Comparison of ENCODE assay signal across 20 cellular contexts in genomic region chr1:28288487-28288886, GRCh38.
"Had no signal": no experiment of that assay in that cellular context is flagged by ENCODE, and none has a peak within 500 bp of the region (broad histone marks: within the 10 kb centered on the region; RNA-seq: fewer than 3 reads in every experiment).

No MANE protein-coding gene starts in this region.

- H3K4me1 ChIP-seq: ascending aorta, tibial nerve, uterus had no signal

- H3K4me3 Mint-ChIP-seq: activated CD8-positive, alpha-beta T cell treated with anti-CD3 and anti-CD28 coated beads, Interleukin-2, amount 10 ng/mL, durations not matched to agents 7 days and 5 days; activated naive CD4-positive, alpha-beta T cell treated with anti-CD3 and anti-CD28 coated beads, Interleukin-2, amount 50 U/mL, for 24 hours; activated T-helper 1 cell treated with anti-CD3 and anti-CD28 coated beads, Interleukin-12 subunit alpha, Interleukin-12 subunit beta, Interleukin-2, Interleukin-4 antibody, amounts not matched to agents 30 ng/mL and 10 ng/mL and 1 ng/mL, durations not matched to agents 14 hours and 24 hours and 36 hours; memory B cell; stimulated activated effector memory CD8-positive, alpha-beta T cell treated with anti-CD3 and anti-CD28 coated beads, Interleukin-12 subunit alpha, Interleukin-12 subunit beta, amount 100 ng/mL, for 72 hours; stimulated activated naive CD8-positive, alpha-beta T cell treated with anti-CD3 and anti-CD28 coated beads, Interleukin-15, amount 100 ng/mL, for 72 hours had no signal

- H3K27ac Mint-ChIP-seq: activated CD8-positive, alpha-beta T cell treated with anti-CD3 and anti-CD28 coated beads, Interleukin-2, amount 10 ng/mL, durations not matched to agents 7 days and 5 days; activated naive CD4-positive, alpha-beta T cell treated with anti-CD3 and anti-CD28 coated beads, Interleukin-2, amount 50 U/mL, for 24 hours; activated T-helper 1 cell treated with anti-CD3 and anti-CD28 coated beads, Interleukin-12 subunit alpha, Interleukin-12 subunit beta, Interleukin-2, Interleukin-4 antibody, amounts not matched to agents 30 ng/mL and 10 ng/mL and 1 ng/mL, durations not matched to agents 14 hours and 24 hours and 36 hours; memory B cell; stimulated activated effector memory CD8-positive, alpha-beta T cell treated with anti-CD3 and anti-CD28 coated beads, Interleukin-12 subunit alpha, Interleukin-12 subunit beta, amount 100 ng/mL, for 72 hours had no signal

- H3K36me3 Mint-ChIP-seq: activated naive CD4-positive, alpha-beta T cell treated with anti-CD3 and anti-CD28 coated beads, Interleukin-2, amount 50 U/mL, for 24 hours; memory B cell; stimulated activated effector memory CD8-positive, alpha-beta T cell treated with anti-CD3 and anti-CD28 coated beads, Interleukin-12 subunit alpha, Interleukin-12 subunit beta, amount 100 ng/mL, for 72 hours had no signal

- H3K9me3 Mint-ChIP-seq: activated naive CD4-positive, alpha-beta T cell treated with anti-CD3 and anti-CD28 coated beads, Interleukin-2, amount 50 U/mL, for 24 hours; activated T-helper 1 cell treated with anti-CD3 and anti-CD28 coated beads, Interleukin-12 subunit alpha, Interleukin-12 subunit beta, Interleukin-2, Interleukin-4 antibody, amounts not matched to agents 30 ng/mL and 10 ng/mL and 1 ng/mL, durations not matched to agents 14 hours and 24 hours and 36 hours; memory B cell; stimulated activated effector memory CD8-positive, alpha-beta T cell treated with anti-CD3 and anti-CD28 coated beads, Interleukin-12 subunit alpha, Interleukin-12 subunit beta, amount 100 ng/mL, for 72 hours; stimulated activated naive CD8-positive, alpha-beta T cell treated with anti-CD3 and anti-CD28 coated beads, Interleukin-15, amount 100 ng/mL, for 72 hours had no signal

- H3K27me3 ChIP-seq: ascending aorta, heart left ventricle, tibial nerve, uterus had no signal

- H3K4me3 ChIP-seq: ascending aorta, coronary artery, heart left ventricle, tibial nerve, uterus had no signal

- H3K27ac ChIP-seq: ascending aorta, coronary artery, heart left ventricle, tibial nerve, uterus had no signal

- DNase-seq: activated CD4-positive, alpha-beta T cell treated with anti-CD3 and anti-CD28 coated beads, Interleukin-2, amount 50 U/mL, for 1 hour; activated CD4-positive, CD25-positive, alpha-beta regulatory T cell treated with anti-CD3 and anti-CD28 coated beads, Interleukin-2, amount 50 U/mL, for 72 hours; activated CD8-positive, alpha-beta T cell treated with anti-CD3 and anti-CD28 coated beads, Interleukin-2, amount 10 ng/mL, durations not matched to agents 7 days and 5 days; activated gamma-delta T cell treated with Interleukin-2 at 50 U/mL for 16 hours; heart left ventricle; islet precursor cell; left colon; occipital lobe; small intestine; stimulated activated CD4-positive, alpha-beta T cell treated with anti-CD3 and anti-CD28 coated beads, Interleukin-2, amount 100 ng/mL, for 24 hours; stimulated activated naive CD8-positive, alpha-beta T cell treated with anti-CD3 and anti-CD28 coated beads, Interleukin-15, amount 100 ng/mL, for 72 hours; uterus had no signal

- ATAC-seq: activated CD8-positive, alpha-beta T cell treated with anti-CD3 and anti-CD28 coated beads, Interleukin-2, amount 10 ng/mL, durations not matched to agents 7 days and 5 days; heart left ventricle; sciatic nerve; stimulated activated effector memory CD8-positive, alpha-beta T cell treated with anti-CD3 and anti-CD28 coated beads, Interleukin-12 subunit alpha, Interleukin-12 subunit beta, amount 100 ng/mL, for 72 hours; stimulated activated naive CD8-positive, alpha-beta T cell treated with anti-CD3 and anti-CD28 coated beads, Interleukin-15, amount 100 ng/mL, for 72 hours had no signal

- H3K9me3 ChIP-seq: ascending aorta, heart left ventricle, tibial nerve, uterus had no signal

- H3K4me1 Mint-ChIP-seq: activated naive CD4-positive, alpha-beta T cell treated with anti-CD3 and anti-CD28 coated beads, Interleukin-2, amount 50 U/mL, for 24 hours; memory B cell; stimulated activated effector memory CD8-positive, alpha-beta T cell treated with anti-CD3 and anti-CD28 coated beads, Interleukin-12 subunit alpha, Interleukin-12 subunit beta, amount 100 ng/mL, for 72 hours; stimulated activated naive CD8-positive, alpha-beta T cell treated with anti-CD3 and anti-CD28 coated beads, Interleukin-15, amount 100 ng/mL, for 72 hours had no signal

- H3K36me3 ChIP-seq: ascending aorta, heart left ventricle, tibial nerve, uterus had no signal

- H3K27me3 Mint-ChIP-seq: activated naive CD4-positive, alpha-beta T cell treated with anti-CD3 and anti-CD28 coated beads, Interleukin-2, amount 50 U/mL, for 24 hours; memory B cell; stimulated activated naive CD8-positive, alpha-beta T cell treated with anti-CD3 and anti-CD28 coated beads, Interleukin-15, amount 100 ng/mL, for 72 hours had no signal
